In the genomic region with DNA sequence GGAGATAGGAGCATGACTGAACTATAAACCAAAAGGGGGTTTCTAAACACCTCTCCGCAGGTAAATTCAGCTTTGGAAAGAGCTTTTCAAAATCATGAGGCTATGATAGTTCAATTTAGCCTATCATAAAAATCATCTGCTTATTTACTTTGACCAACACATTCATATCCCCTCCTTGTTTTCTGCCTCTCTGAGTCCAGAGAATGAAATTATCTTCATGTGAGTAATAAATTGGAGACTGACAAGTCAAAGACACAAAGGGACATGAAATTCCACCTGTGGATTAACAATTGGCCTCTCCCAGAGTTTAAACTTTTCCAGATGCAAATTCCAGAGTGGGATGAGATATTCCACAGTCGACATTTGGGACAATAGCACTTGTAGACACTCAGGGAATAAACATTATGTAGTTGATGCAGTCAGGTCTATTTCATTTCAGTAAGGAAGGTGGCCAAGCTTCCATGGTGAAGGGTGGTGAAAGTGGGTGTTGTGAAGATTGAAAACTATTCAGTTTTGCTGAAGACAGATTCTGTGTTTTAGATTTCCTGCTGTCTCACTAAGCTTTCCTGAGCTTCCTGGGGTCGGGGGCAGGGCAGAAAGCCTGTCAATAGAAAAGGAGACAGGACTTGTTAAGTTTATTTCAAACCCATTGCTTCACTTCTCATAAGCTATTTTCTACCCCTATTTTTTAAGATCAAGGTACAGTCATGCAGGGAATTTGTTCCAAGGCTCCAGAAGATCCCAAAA, we compare ENCODE assay signal across 9 cellular contexts.
DNase-seq lines count a peak whose midpoint lies in the region; ATAC-seq, FAIRE-seq and TF ChIP-seq lines count a peak whose summit lies in the region.
"Had no signal": no experiment of that assay in that cellular context is flagged by ENCODE, and none has a peak within 500 bp of the region (broad histone marks: within the 10 kb centered on the region; RNA-seq: fewer than 3 reads in every experiment).

No MANE protein-coding gene starts in this region.

- H3K79me2 ChIP-seq in HCT116 (ENCODE audit: insufficient read depth, low read length): no peaks in the 10 kb centered on the region
- no peaks in the 10 kb centered on the region for H3K79me2 ChIP-seq in endothelial cell of umbilical vein (ENCODE audit: control insufficient read depth, insufficient read depth, low read length)
- H3K79me2 ChIP-seq in smooth muscle cell (ENCODE audit: low read depth): no peaks in the 10 kb centered on the region

- no peaks in the 10 kb centered on the region for H3K9me3 Mint-ChIP-seq in T-cell

- H3K9me3 ChIP-seq in HCT116 (ENCODE audit: control insufficient read depth in 1 of 2, insufficient read depth in 1 of 2, low read depth in 1 of 2, low read length in 2 of 2): no peaks in the 10 kb centered on the region
- H3K9me3 ChIP-seq in endothelial cell of umbilical vein (replicated peaks; ENCODE audit: control insufficient read depth, insufficient read depth, low read length): no peaks in the 10 kb centered on the region
- H3K9me3 ChIP-seq in smooth muscle cell (replicated peaks; ENCODE audit: low read depth): no peaks in the 10 kb centered on the region
- H3K9me3 ChIP-seq: neutrophil had no signal

- peaks cover 65 to 85% of the 10 kb centered on the region in 2 experiments for H3K4me1 ChIP-seq in HCT116 (ENCODE audit: control insufficient read depth in 1 of 2, insufficient read depth in 2 of 2, low read length in 2 of 2)
- H3K4me1 ChIP-seq in endothelial cell of umbilical vein (ENCODE audit: control insufficient read depth, extremely low read depth, insufficient read depth, low read length): peaks cover 90% of the 10 kb centered on the region
- H3K4me1 ChIP-seq in smooth muscle cell (ENCODE audit: low read depth): peaks cover 36% of the 10 kb centered on the region

- BruUV-seq in HCT116 (replicated peaks; lab: Mats Ljungman, UMichigan) (no TSS peak), endothelial cell of umbilical vein (replicated peaks; lab: Mats Ljungman, UMichigan) (TSS peak; percentile 62)

- peaks cover 17% of the 10 kb centered on the region for H3F3A ChIP-seq in smooth muscle cell (ENCODE audit: low read depth)

- no peaks in the 10 kb centered on the region for H3K9me1 ChIP-seq in endothelial cell of umbilical vein (replicated peaks; ENCODE audit: control insufficient read depth, extremely low read depth, insufficient read depth, low read length)

- H3K27ac ChIP-seq in HCT116 (ENCODE audit: low read depth, low read length): peak overlapping the region; percentile 84
- peak overlapping the region; percentile 75 for H3K27ac ChIP-seq in endothelial cell of umbilical vein (ENCODE audit: insufficient read depth, low read depth, low read length)
- peak overlapping the region; percentile 36 for H3K27ac ChIP-seq in smooth muscle cell (ENCODE audit: low read depth)
- H3K27ac ChIP-seq: neutrophil had no signal

- no peaks in the 10 kb centered on the region for H3K36me3 Mint-ChIP-seq in T-cell

- no peak for ATAC-seq in HCT116
- ATAC-seq in T-cell (replicated peaks in 1 of 4): no peak

- intact Hi-C loops in HCT116 (cut with micrococcal nuclease) (no loop called here), endothelial cell of umbilical vein (cut with micrococcal nuclease) (loop anchor here (1.0 to 2.0 kb wide), 6 partner anchors 17 to 242 kb away; no protein-coding TSS in a partner anchor)

- no peaks in the 10 kb centered on the region for H3K27me3 ChIP-seq in HCT116 (ENCODE audit: insufficient read depth, low read length)
- no peaks in the 10 kb centered on the region for H3K27me3 ChIP-seq in endothelial cell of umbilical vein (ENCODE audit: control insufficient read depth in 2 of 2, insufficient read depth in 2 of 2, low read length in 2 of 2)
- no peaks in the 10 kb centered on the region for H3K27me3 ChIP-seq in smooth muscle cell (ENCODE audit: low read depth)

- peak overlapping the region; percentile 93 to 98 for H3K27ac Mint-ChIP-seq in T-cell

- CTCF ChIA-PET in HCT116 (lab: Charles Lee): interaction anchor here (1.5 kb wide), 1 partner anchor 290 kb away, joined by 4 read pairs; no protein-coding TSS in a partner anchor
- CTCF ChIA-PET in T-cell (lab: Charles Lee): interaction anchor here in 1 of 2 donors (0.9 to 1.3 kb wide), 3 partner anchors 13 to 61 kb away, joined by 4 to 7 read pairs (median 5); no protein-coding TSS in a partner anchor
- CTCF ChIA-PET in endothelial cell of umbilical vein (lab: Charles Lee): interaction anchor here (0.7 to 6.6 kb wide), 7 partner anchors 12 to 291 kb away, joined by 3 to 33 read pairs (median 4); no protein-coding TSS in a partner anchor

- H4K20me1 ChIP-seq in HCT116 (ENCODE audit: insufficient read depth) (no peaks in the 10 kb centered on the region), endothelial cell of umbilical vein (replicated peaks; ENCODE audit: control insufficient read depth, extremely low read depth, insufficient read depth, low read length) (no peaks in the 10 kb centered on the region), smooth muscle cell (ENCODE audit: low read depth) (no peaks in the 10 kb centered on the region)

- no peaks in the 10 kb centered on the region for H3K27me3 Mint-ChIP-seq in T-cell

- dilution Hi-C loops in endothelial cell of umbilical vein (cut with MboI; ENCODE audit: extremely low pct_ligation_motif_present, low sequenced_read_pairs): no loop called here

- no peak for FAIRE-seq in endothelial cell of umbilical vein (lab: Jason Lieb, UNC)

- DNase-seq in HCT116 (ENCODE audit: low read depth, low spot score) (no peak), T-cell (peak in 1 of 34 experiments; percentile 7), endothelial cell of umbilical vein (ENCODE audit: low read depth, low spot score) (no peak), smooth muscle cell (lab: John Stamatoyannopoulos, UW; ENCODE audit: unreplicated experiment) (no peak), NCI-H1436 (lab: John Stamatoyannopoulos, UW) (no peak), SHP77 (lab: John Stamatoyannopoulos, UW) (no peak), amygdala (lab: John Stamatoyannopoulos, UW) (no peak)
- DNase-seq: NCI-H187 had no signal

- H3K9ac ChIP-seq in HCT116 (ENCODE audit: low read length) (peak overlapping the region; percentile 48), endothelial cell of umbilical vein (replicated peaks; ENCODE audit: extremely low read depth, insufficient read depth, low read length) (peak overlapping the region; percentile 32), smooth muscle cell (ENCODE audit: low read depth) (peak overlapping the region; percentile 14)

- no peak for TF ChIP-seq POLR2A in HCT116 (IDR thresholded peaks at IDR 0.05; ENCODE audit: borderline replicate concordance, extremely low read depth, insufficient read depth, insufficient read length)
- no peak for TF ChIP-seq POLR2A in endothelial cell of umbilical vein (IDR thresholded peaks at IDR 0.05; ENCODE audit: low read depth, low read length)

- H3K9me2 ChIP-seq in HCT116 (ENCODE audit: insufficient read depth): no peaks in the 10 kb centered on the region

- TF ChIP-seq CTCF in HCT116 (IDR thresholded peaks at IDR 0.05 in 2 of 3, conservative IDR thresholded peaks at IDR 0.05 in 1 of 3; ENCODE audit: borderline replicate concordance in 1 of 3, insufficient read depth in 1 of 3, low read depth in 2 of 3, low read length in 2 of 3): no peak
- no peak for TF ChIP-seq CTCF in endothelial cell of umbilical vein (IDR thresholded peaks at IDR 0.05; ENCODE audit: extremely low read depth in 1 of 2, insufficient read depth in 1 of 2, low read depth in 1 of 2, low read length in 2 of 2)
- TF ChIP-seq CTCF in smooth muscle cell (IDR thresholded peaks at IDR 0.05; ENCODE audit: borderline replicate concordance, insufficient read depth, poor library complexity, severe bottlenecking): no peak

- H3K4me2 ChIP-seq in HCT116 (ENCODE audit: low read length) (peak overlapping the region; percentile 79), endothelial cell of umbilical vein (ENCODE audit: insufficient read depth, low read length) (peak overlapping the region; percentile 69), smooth muscle cell (peak overlapping the region; percentile 29)

- H3K36me3 ChIP-seq in HCT116 (ENCODE audit: control insufficient read depth in 1 of 2, insufficient read depth in 2 of 2, low read length in 2 of 2) (no peaks in the 10 kb centered on the region), endothelial cell of umbilical vein (ENCODE audit: control insufficient read depth in 2 of 2, extremely low read depth in 1 of 2, insufficient read depth in 2 of 2, low read length in 2 of 2) (no peaks in the 10 kb centered on the region), smooth muscle cell (ENCODE audit: low read depth) (no peaks in the 10 kb centered on the region)
- H3K36me3 ChIP-seq: neutrophil had no signal

- 86% methylated on average over 3 of the region's 3 CpGs for WGBS in smooth muscle cell (ENCODE audit: low lambda C conversion rate)

- H3K4me3 ChIP-seq in HCT116 (replicated peaks in 1 of 2; ENCODE audit: low read depth in 1 of 2, low read length in 2 of 2) (peak overlapping the region in 1 of 2 experiments; percentile 23; a peak in 2 of 4 replicates), endothelial cell of umbilical vein (replicated peaks in 1 of 3; ENCODE audit: insufficient read depth in 1 of 3, low read depth in 1 of 3, low read length in 3 of 3) (no peak overlapping the region), smooth muscle cell (no peak overlapping the region)

- peaks cover 83 to 95% (median 93%) of the 10 kb centered on the region in 3 donors for H3K4me1 Mint-ChIP-seq in T-cell

- peak overlapping the region; percentile 76 for H2AFZ ChIP-seq in HCT116 (ENCODE audit: low read depth, low read length, poor library complexity, severe bottlenecking)
- H2AFZ ChIP-seq in endothelial cell of umbilical vein (ENCODE audit: low read depth, low read length): peak overlapping the region; percentile 12
- H2AFZ ChIP-seq in smooth muscle cell (ENCODE audit: low read depth): no peak overlapping the region

- RAD21 ChIA-PET in HCT116 (lab: Charles Lee; ENCODE audit: low non-redundant PET in 1 of 2, low total read pairs in 2 of 2, uncharacterized antibody in 2 of 2, unreplicated experiment in 2 of 2): no interaction called here

- peak overlapping the region; percentile 59 to 72 (median 63) for H3K4me3 Mint-ChIP-seq in T-cell

- TF ChIP-seq RAD21 in HCT116 (IDR thresholded peaks at IDR 0.05; ENCODE audit: low read depth): 0 out of 2 replicates have a peak, but pooled peaks have one; percentile 1

- POLR2A ChIA-PET in HCT116 (lab: Charles Lee) (interaction anchor here (0.7 to 4.1 kb wide), 3 partner anchors 17 to 48 kb away, joined by 3 to 19 read pairs (median 3); no protein-coding TSS in a partner anchor), T-cell (lab: Charles Lee) (interaction anchor here in 1 of 2 donors (0.6 to 1.8 kb wide), 3 partner anchors 13 to 286 kb away, joined by 3 to 8 read pairs (median 4); no protein-coding TSS in a partner anchor), endothelial cell of umbilical vein (lab: Charles Lee) (no interaction called here)

TF ChIP-seq in endothelial cell of umbilical vein, 7 proteins besides CTCF, POLR2A, EP300 and RAD21 (continues in another document):
- TF ChIP-seq MYC (IDR thresholded peaks at IDR 0.05; ENCODE audit: low read depth, low read length) (no peak), FOS (IDR thresholded peaks at IDR 0.05; ENCODE audit: borderline replicate concordance, insufficient read depth, low read length) (no peak), GATA2 (IDR thresholded peaks at IDR 0.05; ENCODE audit: insufficient read depth, insufficient read length, low read depth, low read length) (no peak)

Comparison
In these comparisons a context has a peak if more than half of its experiments do, and no peak if none do; other contexts are left out.
1. H3K4me2 ChIP-seq: peak in every context shown above with its lines; median percentile 79 in HCT116; 69 in endothelial cell of umbilical vein; 29 in smooth muscle cell.